Comparison of ENCODE assay signal across 13 cellular contexts in genomic region chr14:93956514-93957332, GRCh38. TPM values are rescaled to one million over a fixed set of nuclear protein-coding genes. Genes with fewer than 3 reads are reported as not detected.
A peak's percentile ranks its signal among the peaks of the same experiment; 100 is the strongest.
DNase-seq lines count a peak whose midpoint lies in the region; ATAC-seq and TF ChIP-seq lines count a peak whose summit lies in the region.
"Had no signal": no experiment of that assay in that cellular context is flagged by ENCODE, and none has a peak within 500 bp of the region (broad histone marks: within the 10 kb centered on the region; RNA-seq: fewer than 3 reads in every experiment).

No MANE protein-coding gene starts in this region.

- H4K20me1 ChIP-seq in H9 (ENCODE audit: control insufficient read depth, insufficient read depth, insufficient read length), result no peaks in the 10 kb centered on the region

- H2BK15ac ChIP-seq in H9 (ENCODE audit: low read depth, low read length), result no peak overlapping the region

- H3K36me3 Mint-ChIP-seq in H9 (ENCODE audit: insufficient read depth in 1 of 3, low read depth in 3 of 3), result no peaks in the 10 kb centered on the region

- no peak overlapping the region for H3K18ac ChIP-seq in H9 (ENCODE audit: insufficient read length, low read depth, low read length)

- H3K4me3 Mint-ChIP-seq in H9, result no peak overlapping the region

- no peak overlapping the region for H3K27ac ChIP-seq in H9 (ENCODE audit: insufficient read length, low read depth, low read length)
- H3K27ac ChIP-seq: brain microvascular endothelial cell, VCaP had no signal

- intact Hi-C loops in left colon (cut with DNase I, micrococcal nuclease), result no loop called here

- no peak overlapping the region for H3K4ac ChIP-seq in H9 (ENCODE audit: low read depth, low read length)

- no peak overlapping the region for H4K8ac ChIP-seq in H9 (replicated peaks; ENCODE audit: insufficient read length, low read depth, low read length)

- H3T11ph ChIP-seq in H9 (ENCODE audit: low read length), result no peak overlapping the region

- H3K79me1 ChIP-seq in H9 (ENCODE audit: insufficient read depth, low read depth, low read length, poor library complexity, severe bottlenecking), result no peaks in the 10 kb centered on the region

- no peaks in the 10 kb centered on the region for H3K23me2 ChIP-seq in H9 (ENCODE audit: insufficient read length, low read depth, low read length, poor library complexity, severe bottlenecking)

- peak; percentile 39 for DNase-seq in stimulated activated CD4-positive, alpha-beta T cell treated with anti-CD3 and anti-CD28 coated beads, Interleukin-15, amount 100 ng/mL, for 24 hours
- no peak for DNase-seq in stimulated activated CD4-positive, alpha-beta T cell treated with anti-CD3 and anti-CD28 coated beads, Interleukin-4, amount 100 ng/mL, for 1 hour
- peak; percentile 70 for DNase-seq in activated CD8-positive, alpha-beta memory T cell treated with anti-CD3 and anti-CD28 coated beads, Interleukin-2, amount 50 U/mL, for 48 hours
- DNase-seq in left kidney (ENCODE audit: low read depth, low spot score) (peak; percentile 41), superior temporal gyrus (ENCODE audit: extremely low spot score) (no peak), H9 (no peak), left colon (no peak)
- DNase-seq in stimulated activated CD4-positive, alpha-beta T cell treated with anti-CD3 and anti-CD28 coated beads, Interleukin-12 subunit alpha, Interleukin-12 subunit beta, amount 100 ng/mL, for 4 hours, result no peak
- DNase-seq: AML-193, brain microvascular endothelial cell, NCI-H510A treated with DMSO at 0.1 percent for 48 hours had no signal

- H3K79me2 ChIP-seq in H9 (ENCODE audit: insufficient read depth, low read length), result no peaks in the 10 kb centered on the region

- no peak overlapping the region for H3K56ac ChIP-seq in H9 (ENCODE audit: insufficient read length, low read depth, low read length)

- no peaks in the 10 kb centered on the region; the same call in 1 of the 2 replicates for H3K4me1 ChIP-seq in H9 (ENCODE audit: insufficient read depth, low read length)

- H3K23ac ChIP-seq in H9 (ENCODE audit: insufficient read length, low read depth, low read length), result no peak overlapping the region

- H2BK12ac ChIP-seq in H9 (ENCODE audit: insufficient read length, low read depth, low read length), result no peak overlapping the region

- H2BK5ac ChIP-seq in H9 (ENCODE audit: insufficient read length, low read length), result no peak overlapping the region

- no peak overlapping the region for H3K27ac Mint-ChIP-seq in H9
- H3K27ac Mint-ChIP-seq: progenitor cell of endocrine pancreas had no signal

- peaks cover 42 to 45% of the 10 kb centered on the region in 2 experiments for H3K4me1 Mint-ChIP-seq in H9

- no peak overlapping the region for H4K5ac ChIP-seq in H9 (ENCODE audit: insufficient read length, low read depth, low read length)

- H3K14ac ChIP-seq in H9 (ENCODE audit: insufficient read depth, low read length), result no peak overlapping the region; the same call in 1 of the 2 replicates

- no peak for TF ChIP-seq CTCF in H9 (conservative IDR thresholded peaks at IDR 0.05)

- H2BK120ac ChIP-seq in H9 (ENCODE audit: low read depth, low read length, poor library complexity, severe bottlenecking), result no peak overlapping the region

- WGBS in H9 (ENCODE audit: extremely low coverage, insufficient read length, low lambda C conversion rate), result no CpG with 5 or more reads among the region's 14 CpGs

- no peaks in the 10 kb centered on the region for H3K27me3 ChIP-seq in H9 (ENCODE audit: insufficient read depth, low read length)

- no peak overlapping the region for H2AFZ ChIP-seq in H9 (ENCODE audit: low read length)

- H3K9me3 Mint-ChIP-seq in H9, result no peaks in the 10 kb centered on the region; a peak in 1 of 5 replicates

- H4K91ac ChIP-seq in H9 (ENCODE audit: insufficient read length, low read depth, low read length), result no peak overlapping the region

- no peak overlapping the region for H3K4me2 ChIP-seq in H9 (ENCODE audit: insufficient read depth, insufficient read length, low read length)

- no peak for ATAC-seq in left colon

- H2BK20ac ChIP-seq in H9 (ENCODE audit: low read depth, low read length, poor library complexity, severe bottlenecking), result no peak overlapping the region

- H3K9ac ChIP-seq in H9 (ENCODE audit: extremely low read depth, insufficient read length, low read length), result no peak overlapping the region

- no peak overlapping the region for H2AK5ac ChIP-seq in H9 (ENCODE audit: insufficient read length, low read length)

- no peaks in the 10 kb centered on the region for H3K9me3 ChIP-seq in H9 (ENCODE audit: control insufficient read depth, low read depth, low read length)

- no peaks in the 10 kb centered on the region; the same call in none of the 2 replicates for H3K27me3 Mint-ChIP-seq in H9 (ENCODE audit: low read depth)

RNA-seq across cellular contexts. Expression of gene ASB2, which starts 19.6 kb away (rescaled TPM):
- total RNA-seq in H9 (2021), result 0.35 and 1.3 TPM in 2 replicates
- total RNA-seq in left colon, result 10 to 100 TPM in 1 of 2 donors, 1 to 10 TPM in 1; 1.5 to 13.7 TPM
- total RNA-seq: progenitor cell of endocrine pancreas had no signal

RNA-seq across cellular contexts. Expression of gene FAM181A, which starts 29.6 kb away (rescaled TPM):
- total RNA-seq in H9 (2021), result not detected in 2 replicates
- not detected for total RNA-seq in left colon
- total RNA-seq: progenitor cell of endocrine pancreas had no signal

RNA-seq across cellular contexts. Expression of gene CCDC197, which starts 40.4 kb away (rescaled TPM):
- total RNA-seq in H9 (2021) (not detected in 2 replicates), left colon (not detected)
- total RNA-seq: progenitor cell of endocrine pancreas had no signal

Comparison
In these comparisons a context has a peak if more than half of its experiments do, and no peak if none do; other contexts are left out.
1. DNase-seq: peak in stimulated activated CD4-positive, alpha-beta T cell treated with anti-CD3 and anti-CD28 coated beads, Interleukin-15, amount 100 ng/mL, for 24 hours (single experiment), activated CD8-positive, alpha-beta memory T cell treated with anti-CD3 and anti-CD28 coated beads, Interleukin-2, amount 50 U/mL, for 48 hours (single experiment) and left kidney (single experiment); none in stimulated activated CD4-positive, alpha-beta T cell treated with anti-CD3 and anti-CD28 coated beads, Interleukin-4, amount 100 ng/mL, for 1 hour (single experiment), superior temporal gyrus (single experiment), H9 (single experiment), left colon (0 of 2) and stimulated activated CD4-positive, alpha-beta T cell treated with anti-CD3 and anti-CD28 coated beads, Interleukin-12 subunit alpha, Interleukin-12 subunit beta, amount 100 ng/mL, for 4 hours (single experiment).